Comparison of ENCODE assay signal across 9 cellular contexts in genomic region chr2:233385489-233386044, GRCh38.
A peak's percentile ranks its signal among the peaks of the same experiment; 100 is the strongest.
DNase-seq lines count a peak whose midpoint lies in the region; ATAC-seq and TF ChIP-seq lines count a peak whose summit lies in the region.
"Had no signal": no experiment of that assay in that cellular context is flagged by ENCODE, and none has a peak within 500 bp of the region (broad histone marks: within the 10 kb centered on the region; RNA-seq: fewer than 3 reads in every experiment).

No MANE protein-coding gene starts in this region.

- H3K4me3 ChIP-seq in GM06990 (replicated peaks; ENCODE audit: low read depth, low read length) (peak overlapping the region; percentile 32), astrocyte of the spinal cord (ENCODE audit: low read depth, low read length) (no peak overlapping the region)

- ATAC-seq in GM19468 (IDR thresholded peaks at IDR 0.05; ENCODE audit: extremely low read depth, unreplicated experiment), result peak; percentile 12
- ATAC-seq in HG03571 (IDR thresholded peaks at IDR 0.05; ENCODE audit: unreplicated experiment), result peak; percentile 49
- peak; percentile 72 for ATAC-seq in stimulated activated naive CD8-positive, alpha-beta T cell treated with anti-CD3 and anti-CD28 coated beads, Interleukin-15, amount 100 ng/mL, for 72 hours
- ATAC-seq: HCT116 had no signal

- H3K4me3 Mint-ChIP-seq in stimulated activated naive CD8-positive, alpha-beta T cell treated with anti-CD3 and anti-CD28 coated beads, Interleukin-15, amount 100 ng/mL, for 72 hours, result peak overlapping the region; percentile 72 to 76

- TF ChIP-seq CTCF in GM06990 (IDR thresholded peaks at IDR 0.05; ENCODE audit: insufficient read depth, low read length, poor library complexity, severe bottlenecking) (no peak), astrocyte of the spinal cord (IDR thresholded peaks at IDR 0.05; ENCODE audit: low read depth, low read length) (no peak)

- peak overlapping the region; percentile 87 to 94 for H3K27ac Mint-ChIP-seq in stimulated activated naive CD8-positive, alpha-beta T cell treated with anti-CD3 and anti-CD28 coated beads, Interleukin-15, amount 100 ng/mL, for 72 hours

- peaks cover 6% of the 10 kb centered on the region for H3K36me3 ChIP-seq in GM06990 (ENCODE audit: control insufficient read depth, insufficient read depth, low read length)

- in situ Hi-C loops in astrocyte of the spinal cord (cut with HindIII; ENCODE audit: low sequenced_read_pairs), result no loop called here

- peak; percentile 64 for DNase-seq in GM06990 (ENCODE audit: extremely low read depth, insufficient read length)
- peak; percentile 10 for DNase-seq in astrocyte of the spinal cord (ENCODE audit: low read depth, low spot score)
- no peak for DNase-seq in stimulated activated naive CD8-positive, alpha-beta T cell treated with anti-CD3 and anti-CD28 coated beads, Interleukin-15, amount 100 ng/mL, for 72 hours
- no peak for DNase-seq in NCI-H1105 (lab: John Stamatoyannopoulos, UW)
- no peak for DNase-seq in RKO (ENCODE audit: low spot score)
- no peak for DNase-seq in cortex of kidney (lab: John Stamatoyannopoulos, UW)

- H3K27me3 Mint-ChIP-seq in stimulated activated naive CD8-positive, alpha-beta T cell treated with anti-CD3 and anti-CD28 coated beads, Interleukin-15, amount 100 ng/mL, for 72 hours, result no peaks in the 10 kb centered on the region

- no peaks in the 10 kb centered on the region for H3K9me3 Mint-ChIP-seq in stimulated activated naive CD8-positive, alpha-beta T cell treated with anti-CD3 and anti-CD28 coated beads, Interleukin-15, amount 100 ng/mL, for 72 hours

- H3K4me1 Mint-ChIP-seq in stimulated activated naive CD8-positive, alpha-beta T cell treated with anti-CD3 and anti-CD28 coated beads, Interleukin-15, amount 100 ng/mL, for 72 hours, result peaks cover 92% of the 10 kb centered on the region

- no peaks in the 10 kb centered on the region for H3K27me3 ChIP-seq in GM06990 (replicated peaks; ENCODE audit: control insufficient read depth, insufficient read depth, low read length)

Comparison
In these comparisons a context has a peak if more than half of its experiments do, and no peak if none do; other contexts are left out.
1. DNase-seq: peak in GM06990 (single experiment) and astrocyte of the spinal cord (single experiment); none in stimulated activated naive CD8-positive, alpha-beta T cell treated with anti-CD3 and anti-CD28 coated beads, Interleukin-15, amount 100 ng/mL, for 72 hours (0 of 2), NCI-H1105 (single experiment), RKO (single experiment) and cortex of kidney (single experiment).
2. ATAC-seq: peak in every context shown above with its lines; median percentile 72 in stimulated activated naive CD8-positive, alpha-beta T cell treated with anti-CD3 and anti-CD28 coated beads, Interleukin-15, amount 100 ng/mL, for 72 hours; 49 in HG03571; 12 in GM19468.